28 cellular contexts compared by ENCODE assay signal in the genomic region with DNA sequence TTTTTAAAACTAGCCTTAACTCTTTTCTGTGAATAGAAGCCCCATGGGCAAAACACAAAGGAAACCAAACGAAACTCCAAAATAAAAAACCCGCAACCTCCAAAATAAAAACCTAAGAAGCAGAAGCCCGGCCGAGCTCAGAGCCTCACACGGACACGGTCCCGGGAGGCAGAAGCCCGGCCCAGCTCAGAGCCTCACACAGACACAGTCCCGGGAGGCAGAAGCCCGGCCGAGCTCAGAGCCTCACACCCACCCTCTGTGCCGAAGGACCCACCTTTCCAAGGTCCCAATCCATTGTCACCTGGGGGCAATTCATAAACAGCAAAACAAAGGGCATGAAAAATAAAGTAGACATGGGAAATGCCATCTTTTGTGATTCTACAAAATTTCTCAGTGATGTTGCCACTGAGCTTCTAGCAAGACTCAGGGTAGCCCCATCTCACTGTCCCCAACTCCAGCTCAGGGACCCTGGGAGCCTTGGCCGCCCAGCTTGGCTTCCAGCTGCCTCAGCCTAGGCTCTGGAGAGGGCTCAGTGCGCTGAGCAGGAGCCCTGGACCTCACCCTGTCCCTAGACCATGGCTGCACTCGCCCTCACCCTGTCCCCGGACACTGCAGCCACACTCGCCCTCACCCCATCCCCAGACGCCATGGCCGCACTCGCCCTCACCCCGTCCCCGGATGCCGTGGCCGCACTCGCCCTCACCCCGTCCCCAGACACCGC.
"Had no signal": no experiment of that assay in that cellular context is flagged by ENCODE, and none has a peak within 500 bp of the region (broad histone marks: within the 10 kb centered on the region; RNA-seq: fewer than 3 reads in every experiment).

No MANE protein-coding gene starts in this region.

- H3K27me3 ChIP-seq: brain microvascular endothelial cell, dorsolateral prefrontal cortex, right lobe of liver, thyroid gland, upper lobe of right lung had no signal

- ATAC-seq: activated CD4-positive, alpha-beta T cell treated with anti-CD3 and anti-CD28 coated beads for 36 hours; activated CD8-positive, alpha-beta memory T cell treated with anti-CD3 and anti-CD28 coated beads, Interleukin-2, amount 10 ng/mL, durations not matched to agents 7 days and 5 days; activated CD8-positive, alpha-beta T cell treated with anti-CD3 and anti-CD28 coated beads, Interleukin-2, amount 10 ng/mL, durations not matched to agents 7 days and 5 days; activated T-cell treated with anti-CD3 and anti-CD28 coated beads, Interleukin-2, amount 50 U/mL, for 72 hours; gastrocnemius medialis; left lung had no signal

- H3K27ac ChIP-seq: brain microvascular endothelial cell, coronary artery, gastrocnemius medialis, left lung, right lobe of liver, stomach, thyroid gland, upper lobe of right lung had no signal

- H3K9me3 Mint-ChIP-seq: activated T-cell treated with anti-CD3 and anti-CD28 coated beads, Interleukin-2, amount 50 U/mL, for 72 hours; mesothelial cell of epicardium had no signal

- H3K36me3 Mint-ChIP-seq: activated CD8-positive, alpha-beta memory T cell treated with anti-CD3 and anti-CD28 coated beads, Interleukin-2, amount 10 ng/mL, durations not matched to agents 7 days and 5 days; activated naive CD8-positive, alpha-beta T cell; mesothelial cell of epicardium; naive B cell had no signal

- H3K36me3 ChIP-seq: brain microvascular endothelial cell, gastrocnemius medialis, left lung, right lobe of liver, stomach, thyroid gland, upper lobe of right lung had no signal

- H3K4me1 ChIP-seq: gastrocnemius medialis, left lung, right lobe of liver, stomach, thyroid gland, upper lobe of right lung had no signal

- H3K27me3 Mint-ChIP-seq: activated CD8-positive, alpha-beta memory T cell treated with anti-CD3 and anti-CD28 coated beads, Interleukin-2, amount 10 ng/mL, durations not matched to agents 7 days and 5 days had no signal

- H3K4me3 ChIP-seq: coronary artery, dorsolateral prefrontal cortex, gastrocnemius medialis, left lung, right lobe of liver, stomach, thyroid gland, upper lobe of right lung had no signal

- H3K27ac Mint-ChIP-seq: activated CD4-positive, alpha-beta T cell treated with anti-CD3 and anti-CD28 coated beads for 36 hours; activated CD8-positive, alpha-beta memory T cell treated with anti-CD3 and anti-CD28 coated beads, Interleukin-2, amount 10 ng/mL, durations not matched to agents 7 days and 5 days; activated CD8-positive, alpha-beta T cell treated with anti-CD3 and anti-CD28 coated beads, Interleukin-2, amount 10 ng/mL, durations not matched to agents 7 days and 5 days; activated naive CD8-positive, alpha-beta T cell; activated T-cell treated with anti-CD3 and anti-CD28 coated beads, Interleukin-2, amount 50 U/mL, for 72 hours; mesothelial cell of epicardium; progenitor cell of endocrine pancreas; T-helper 2 cell treated with Interferon-gamma antibody and Interleukin-4, amounts not matched to agents 5 μg/mL and 100 μg/mL, for 36 hours had no signal

- H3K4me3 Mint-ChIP-seq: activated CD4-positive, alpha-beta T cell treated with anti-CD3 and anti-CD28 coated beads for 36 hours; activated CD8-positive, alpha-beta memory T cell treated with anti-CD3 and anti-CD28 coated beads, Interleukin-2, amount 10 ng/mL, durations not matched to agents 7 days and 5 days; activated CD8-positive, alpha-beta T cell treated with anti-CD3 and anti-CD28 coated beads, Interleukin-2, amount 10 ng/mL, durations not matched to agents 7 days and 5 days; activated naive CD8-positive, alpha-beta T cell; activated T-cell treated with anti-CD3 and anti-CD28 coated beads, Interleukin-2, amount 50 U/mL, for 72 hours; mesothelial cell of epicardium; naive B cell; T-helper 2 cell treated with Interferon-gamma antibody and Interleukin-4, amounts not matched to agents 5 μg/mL and 100 μg/mL, for 36 hours had no signal

- H3K4me1 Mint-ChIP-seq: activated CD8-positive, alpha-beta memory T cell treated with anti-CD3 and anti-CD28 coated beads, Interleukin-2, amount 10 ng/mL, durations not matched to agents 7 days and 5 days; mesothelial cell of epicardium had no signal

- H3K9me3 ChIP-seq: gastrocnemius medialis, left lung, right lobe of liver, stomach, thyroid gland, upper lobe of right lung had no signal

- DNase-seq: activated CD4-positive, alpha-beta T cell treated with anti-CD3 and anti-CD28 coated beads for 36 hours; activated CD4-positive, CD25-positive, alpha-beta regulatory T cell; activated CD8-positive, alpha-beta memory T cell treated with anti-CD3 and anti-CD28 coated beads, Interleukin-2, amount 10 ng/mL, durations not matched to agents 7 days and 5 days; activated CD8-positive, alpha-beta T cell treated with anti-CD3 and anti-CD28 coated beads, Interleukin-2, amount 10 ng/mL, durations not matched to agents 7 days and 5 days; activated effector memory CD4-positive, alpha-beta T cell treated with Interleukin-2 at 50 U/mL for 16 hours; activated naive CD4-positive, alpha-beta T cell treated with Interleukin-2 at 50 U/mL for 16 hours; activated T-cell treated with anti-CD3 and anti-CD28 coated beads, Interleukin-2, amount 50 U/mL, for 72 hours; brain microvascular endothelial cell; effector memory CD4-positive, alpha-beta T cell; gastrocnemius medialis; hypothalamus; kidney glomerular epithelial cell; mammary epithelial cell; naive B cell; right lobe of liver; stimulated activated CD4-positive, alpha-beta T cell treated with anti-CD3 and anti-CD28 coated beads, Interleukin-12 subunit alpha, Interleukin-12 subunit beta, amount 100 ng/mL, for 4 hours; stimulated activated CD4-positive, alpha-beta T cell treated with anti-CD3 and anti-CD28 coated beads, Interleukin-4, amount 100 ng/mL, for 1 hour; stomach; T-helper 1 cell; thyroid gland; upper lobe of right lung had no signal
